In genomic region chr7:102843850-102844249, GRCh38 we compare ENCODE assay signal across 13 cellular contexts.
DNase-seq lines count a peak whose midpoint lies in the region; ATAC-seq and TF ChIP-seq lines count a peak whose summit lies in the region.
"Had no signal": no experiment of that assay in that cellular context is flagged by ENCODE, and none has a peak within 500 bp of the region (broad histone marks: within the 10 kb centered on the region; RNA-seq: fewer than 3 reads in every experiment).

No MANE protein-coding gene starts in this region.

- peak; percentile 30 for ATAC-seq in activated CD8-positive, alpha-beta T cell treated with anti-CD3 and anti-CD28 coated beads, Interleukin-2, amount 10 ng/mL, durations not matched to agents 7 days and 5 days
- no peak for ATAC-seq in activated CD8-positive, alpha-beta T cell treated with anti-CD3 and anti-CD28 coated beads for 36 hours
- ATAC-seq in GM21786 (IDR thresholded peaks at IDR 0.05; ENCODE audit: unreplicated experiment) = peak; percentile 73
- ATAC-seq in HG03442 (IDR thresholded peaks at IDR 0.05; ENCODE audit: unreplicated experiment) = peak; percentile 97
- peak in 2 of 3 donors; percentile 48 to 49 for ATAC-seq in natural killer cell
- ATAC-seq: HCT116, left ventricle myocardium superior had no signal

- H3K27me3 Mint-ChIP-seq in activated CD8-positive, alpha-beta T cell treated with anti-CD3 and anti-CD28 coated beads, Interleukin-2, amount 10 ng/mL, durations not matched to agents 7 days and 5 days (ENCODE audit: low read depth) = peaks cover 10% of the 10 kb centered on the region
- no peaks in the 10 kb centered on the region for H3K27me3 Mint-ChIP-seq in activated CD8-positive, alpha-beta T cell treated with anti-CD3 and anti-CD28 coated beads for 36 hours
- no peaks in the 10 kb centered on the region for H3K27me3 Mint-ChIP-seq in natural killer cell (ENCODE audit: low read depth in 2 of 2)
- peaks cover 25% of the 10 kb centered on the region for H3K27me3 Mint-ChIP-seq in T-helper 2 cell treated with Interferon-gamma antibody and Interleukin-4, amounts not matched to agents 5 μg/mL and 100 μg/mL, for 36 hours (ENCODE audit: low read depth)

- H3K9me3 Mint-ChIP-seq in activated CD8-positive, alpha-beta T cell treated with anti-CD3 and anti-CD28 coated beads, Interleukin-2, amount 10 ng/mL, durations not matched to agents 7 days and 5 days (ENCODE audit: insufficient read depth) = no peaks in the 10 kb centered on the region
- H3K9me3 Mint-ChIP-seq in activated CD8-positive, alpha-beta T cell treated with anti-CD3 and anti-CD28 coated beads for 36 hours = no peaks in the 10 kb centered on the region
- H3K9me3 Mint-ChIP-seq in natural killer cell = no peaks in the 10 kb centered on the region
- no peaks in the 10 kb centered on the region for H3K9me3 Mint-ChIP-seq in T-helper 2 cell treated with Interferon-gamma antibody and Interleukin-4, amounts not matched to agents 5 μg/mL and 100 μg/mL, for 36 hours

- no peak for TF ChIP-seq CTCF in activated CD8-positive, alpha-beta T cell treated with anti-CD3 and anti-CD28 coated beads for 36 hours (IDR thresholded peaks at IDR 0.05)
- no peak for TF ChIP-seq CTCF in natural killer cell (IDR thresholded peaks at IDR 0.05)

- POLR2A ChIA-PET in activated CD8-positive, alpha-beta T cell treated with anti-CD3 and anti-CD28 coated beads, Interleukin-2, amount 10 ng/mL, durations not matched to agents 7 days and 5 days (lab: Charles Lee) = no interaction called here
- POLR2A ChIA-PET in activated CD8-positive, alpha-beta T cell treated with anti-CD3 and anti-CD28 coated beads for 36 hours (lab: Charles Lee) = interaction anchor here (0.7 kb wide), 2 partner anchors 18 to 64 kb away, joined by 3 read pairs; no protein-coding TSS in a partner anchor

- no peaks in the 10 kb centered on the region for H3K36me3 Mint-ChIP-seq in activated CD8-positive, alpha-beta T cell treated with anti-CD3 and anti-CD28 coated beads, Interleukin-2, amount 10 ng/mL, durations not matched to agents 7 days and 5 days (ENCODE audit: low read depth)
- H3K36me3 Mint-ChIP-seq in activated CD8-positive, alpha-beta T cell treated with anti-CD3 and anti-CD28 coated beads for 36 hours (ENCODE audit: low read depth) = no peaks in the 10 kb centered on the region
- no peaks in the 10 kb centered on the region for H3K36me3 Mint-ChIP-seq in natural killer cell
- H3K36me3 Mint-ChIP-seq in T-helper 2 cell treated with Interferon-gamma antibody and Interleukin-4, amounts not matched to agents 5 μg/mL and 100 μg/mL, for 36 hours (ENCODE audit: low read depth) = no peaks in the 10 kb centered on the region

- peak; percentile 31 for DNase-seq in activated CD8-positive, alpha-beta T cell treated with anti-CD3 and anti-CD28 coated beads, Interleukin-2, amount 10 ng/mL, durations not matched to agents 7 days and 5 days
- DNase-seq in activated CD8-positive, alpha-beta T cell treated with anti-CD3 and anti-CD28 coated beads for 36 hours = no peak
- DNase-seq in natural killer cell (no peak), NCI-H2171 treated with DMSO at 0.1 percent for 48 hours (lab: John Stamatoyannopoulos, UW) (no peak), CD1c-positive myeloid dendritic cell (ENCODE audit: extremely low spot score) (no peak)
- DNase-seq in T-helper 2 cell treated with Interferon-gamma antibody and Interleukin-4, amounts not matched to agents 5 μg/mL and 100 μg/mL, for 36 hours (ENCODE audit: low spot score) = no peak
- DNase-seq: activated gamma-delta T cell treated with Interleukin-2 at 50 U/mL for 16 hours, left ventricle myocardium superior, MM.1S, OCI-M1 had no signal

- CTCF ChIA-PET in activated CD8-positive, alpha-beta T cell treated with anti-CD3 and anti-CD28 coated beads, Interleukin-2, amount 10 ng/mL, durations not matched to agents 7 days and 5 days (lab: Charles Lee) = no interaction called here
- CTCF ChIA-PET in activated CD8-positive, alpha-beta T cell treated with anti-CD3 and anti-CD28 coated beads for 36 hours (lab: Charles Lee) = interaction anchor here (1.0 kb wide), 1 partner anchor 218 kb away, joined by 3 read pairs; no protein-coding TSS in a partner anchor

- peaks cover 11% of the 10 kb centered on the region for H3K4me1 Mint-ChIP-seq in activated CD8-positive, alpha-beta T cell treated with anti-CD3 and anti-CD28 coated beads, Interleukin-2, amount 10 ng/mL, durations not matched to agents 7 days and 5 days (ENCODE audit: low read depth)
- no peaks in the 10 kb centered on the region for H3K4me1 Mint-ChIP-seq in activated CD8-positive, alpha-beta T cell treated with anti-CD3 and anti-CD28 coated beads for 36 hours (ENCODE audit: low read depth)
- H3K4me1 Mint-ChIP-seq in natural killer cell = peaks cover 0 to 6% of the 10 kb centered on the region in 2 donors
- H3K4me1 Mint-ChIP-seq in T-helper 2 cell treated with Interferon-gamma antibody and Interleukin-4, amounts not matched to agents 5 μg/mL and 100 μg/mL, for 36 hours (ENCODE audit: low read depth) = peaks cover 3% of the 10 kb centered on the region

- intact Hi-C loops in activated CD8-positive, alpha-beta T cell treated with anti-CD3 and anti-CD28 coated beads for 36 hours (cut with micrococcal nuclease) = no loop called here
- intact Hi-C loops in natural killer cell (cut with micrococcal nuclease) = no loop called here

- no peak overlapping the region for H3K4me3 Mint-ChIP-seq in activated CD8-positive, alpha-beta T cell treated with anti-CD3 and anti-CD28 coated beads, Interleukin-2, amount 10 ng/mL, durations not matched to agents 7 days and 5 days
- H3K4me3 Mint-ChIP-seq in activated CD8-positive, alpha-beta T cell treated with anti-CD3 and anti-CD28 coated beads for 36 hours = no peak overlapping the region
- H3K4me3 Mint-ChIP-seq in natural killer cell = no peak overlapping the region
- H3K4me3 Mint-ChIP-seq in T-helper 2 cell treated with Interferon-gamma antibody and Interleukin-4, amounts not matched to agents 5 μg/mL and 100 μg/mL, for 36 hours = no peak overlapping the region

- no peak overlapping the region for H3K27ac Mint-ChIP-seq in activated CD8-positive, alpha-beta T cell treated with anti-CD3 and anti-CD28 coated beads, Interleukin-2, amount 10 ng/mL, durations not matched to agents 7 days and 5 days
- H3K27ac Mint-ChIP-seq in activated CD8-positive, alpha-beta T cell treated with anti-CD3 and anti-CD28 coated beads for 36 hours = no peak overlapping the region
- H3K27ac Mint-ChIP-seq in natural killer cell = no peak overlapping the region
- no peak overlapping the region for H3K27ac Mint-ChIP-seq in T-helper 2 cell treated with Interferon-gamma antibody and Interleukin-4, amounts not matched to agents 5 μg/mL and 100 μg/mL, for 36 hours
